Comparison of ENCODE assay signal across 13 cellular contexts in genomic region chr1:9859252-9860014, GRCh38. TPM values are rescaled to one million over a fixed set of nuclear protein-coding genes. Genes with fewer than 3 reads are reported as not detected.
DNase-seq lines count a peak whose midpoint lies in the region; ATAC-seq and TF ChIP-seq lines count a peak whose summit lies in the region.
"Had no signal": no experiment of that assay in that cellular context is flagged by ENCODE, and none has a peak within 500 bp of the region (broad histone marks: within the 10 kb centered on the region; RNA-seq: fewer than 3 reads in every experiment).

No MANE protein-coding gene starts in this region.

- no peak for TF ChIP-seq CTCF in A673 (conservative IDR thresholded peaks at IDR 0.05; ENCODE audit: low read depth, low read length)

- H3K27ac ChIP-seq in A673 (ENCODE audit: low read depth, low read length, poor library complexity, severe bottlenecking) = peak overlapping the region; percentile 37
- peak overlapping the region; percentile 1; the same call in 1 of the 2 replicates for H3K27ac ChIP-seq in HUES6 (ENCODE audit: low read depth, low read length)
- H3K27ac ChIP-seq: gastrocnemius medialis had no signal

- H3K4me1 ChIP-seq in A673 (ENCODE audit: insufficient read depth, low read length, poor library complexity, severe bottlenecking) (peaks cover 8% of the 10 kb centered on the region), HUES6 (ENCODE audit: control insufficient read depth, insufficient read depth, low read length) (peaks cover 12% of the 10 kb centered on the region)

- POLR2A ChIA-PET in A673 (lab: Charles Lee; ENCODE audit: low non-redundant PET) = no interaction called here

- no peak for ATAC-seq in HG03565 (IDR thresholded peaks at IDR 0.05; ENCODE audit: unreplicated experiment)
- ATAC-seq: gastrocnemius medialis had no signal

- H3K9me3 ChIP-seq in A673 (ENCODE audit: low read depth, low read length, poor library complexity, severe bottlenecking) (no peaks in the 10 kb centered on the region), HUES6 (ENCODE audit: control insufficient read depth, insufficient read depth, low read depth, low read length) (no peaks in the 10 kb centered on the region)
- H3K9me3 ChIP-seq: gastrocnemius medialis had no signal

- no TSS peak for BruUV-seq in A673 (replicated peaks; lab: Mats Ljungman, UMichigan)

- DNase-seq in A673 (ENCODE audit: low spot score) (peak; percentile 48), astrocyte of the hippocampus (ENCODE audit: low read depth, low spot score) (peak; percentile 67), iPS-NIHi11 (ENCODE audit: low spot score) (peak; percentile 70), NCI-H1105 (lab: John Stamatoyannopoulos, UW) (no peak), SHP77 (lab: John Stamatoyannopoulos, UW) (no peak)
- DNase-seq in stimulated activated CD4-positive, alpha-beta T cell treated with anti-CD3 and anti-CD28 coated beads, Interleukin-2, amount 100 ng/mL, for 48 hours = no peak
- DNase-seq: activated CD4-positive, alpha-beta T cell treated with anti-CD3 and anti-CD28 coated beads, Interleukin-2, amount 50 U/mL, for 4 hours; effector memory CD4-positive, alpha-beta T cell; gastrocnemius medialis; NCI-H2029 treated with DMSO at 0.1 percent for 48 hours; stimulated activated naive CD8-positive, alpha-beta T cell treated with anti-CD3 and anti-CD28 coated beads, Interleukin-15, amount 100 ng/mL, for 72 hours had no signal

- H3K4me3 ChIP-seq in A673 (ENCODE audit: low read depth, low read length, poor library complexity, severe bottlenecking) = no peak overlapping the region
- H3K4me3 ChIP-seq in HUES6 (ENCODE audit: low read depth, low read length) = no peak overlapping the region
- H3K4me3 ChIP-seq: gastrocnemius medialis had no signal

- no peak overlapping the region for H3K9ac ChIP-seq in HUES6 (ENCODE audit: low read length)

- no peaks in the 10 kb centered on the region for H3K36me3 ChIP-seq in A673 (ENCODE audit: insufficient read depth, low read length, poor library complexity, severe bottlenecking)
- no peaks in the 10 kb centered on the region for H3K36me3 ChIP-seq in HUES6 (ENCODE audit: control insufficient read depth, insufficient read depth, low read length)
- H3K36me3 ChIP-seq: gastrocnemius medialis had no signal

- no peaks in the 10 kb centered on the region for H3K27me3 ChIP-seq in A673 (replicated peaks; ENCODE audit: insufficient read depth, low read depth, low read length, poor library complexity)
- no peaks in the 10 kb centered on the region for H3K27me3 ChIP-seq in HUES6 (ENCODE audit: control insufficient read depth, insufficient read depth, low read length)
- H3K27me3 ChIP-seq: gastrocnemius medialis had no signal

- intact Hi-C loops in A673 (cut with micrococcal nuclease; ENCODE audit: unreplicated experiment) = no loop called here

- CTCF ChIA-PET in A673 (lab: Charles Lee) = no interaction called here

RNA-seq across cellular contexts. Expression of gene CLSTN1, which starts 35.7 kb away (rescaled TPM):
- total RNA-seq in A673 (2021) = 77.4 and 85.3 TPM in 2 replicates

RNA-seq across cellular contexts. Expression of gene CTNNBIP1, which starts 50.6 kb away (rescaled TPM):
- total RNA-seq in A673 (2021) = 14.6 and 22.0 TPM in 2 replicates

Comparison
In these comparisons a context has a peak if more than half of its experiments do, and no peak if none do; other contexts are left out.
1. DNase-seq: peak in A673 (single experiment), astrocyte of the hippocampus (single experiment) and iPS-NIHi11 (single experiment); none in NCI-H1105 (single experiment), stimulated activated CD4-positive, alpha-beta T cell treated with anti-CD3 and anti-CD28 coated beads, Interleukin-2, amount 100 ng/mL, for 48 hours (0 of 2) and SHP77 (0 of 2).